34 cellular contexts compared by ENCODE assay signal in genomic region chr22:47232197-47232596, GRCh38.
"Had no signal": no experiment of that assay in that cellular context is flagged by ENCODE, and none has a peak within 500 bp of the region (broad histone marks: within the 10 kb centered on the region; RNA-seq: fewer than 3 reads in every experiment).

No MANE protein-coding gene starts in this region.

- H3K36me3 ChIP-seq: ascending aorta, cardiac muscle cell had no signal

- DNase-seq: activated B cell treated with CpG ODN at 0.5 μM for 24 hours; activated CD4-positive, alpha-beta memory T cell treated with anti-CD3 and anti-CD28 coated beads for 36 hours; activated CD4-positive, alpha-beta T cell treated with anti-CD3 and anti-CD28 coated beads for 4 hours; activated CD4-positive, alpha-beta T cell treated with anti-CD3 and anti-CD28 coated beads, Interleukin-2, amount 50 U/mL, for 1 hour; activated CD4-positive, alpha-beta T cell treated with anti-CD3 and anti-CD28 coated beads, Interleukin-2, amount 50 U/mL, for 4 hours; activated CD4-positive, CD25-positive, alpha-beta regulatory T cell treated with anti-CD3 and anti-CD28 coated beads, Interleukin-2, amount 50 U/mL, for 72 hours; activated CD8-positive, alpha-beta T cell treated with anti-CD3 and anti-CD28 coated beads for 36 hours; activated effector memory CD4-positive, alpha-beta T cell treated with Interleukin-2 at 50 U/mL for 16 hours; activated gamma-delta T cell; activated naive CD4-positive, alpha-beta T cell treated with anti-CD3 and anti-CD28 coated beads, Interleukin-2, amount 10 ng/mL, durations not matched to agents 7 days and 5 days; activated naive CD4-positive, alpha-beta T cell treated with Interleukin-2 at 50 U/mL for 16 hours; activated naive CD8-positive, alpha-beta T cell treated with anti-CD3 and anti-CD28 coated beads, Interleukin-2, amount 10 ng/mL, durations not matched to agents 7 days and 5 days; activated naive CD8-positive, alpha-beta T cell treated with anti-CD3 and anti-CD28 coated beads, Interleukin-2, amount 50 U/mL, for 24 hours; activated T-cell treated with anti-CD3 and anti-CD28 coated beads for 4 hours; activated T-cell treated with anti-CD3 and anti-CD28 coated beads, Interleukin-2, amount 50 U/mL, for 1 hour; activated T-cell treated with anti-CD3 and anti-CD28 coated beads, Interleukin-2, amount 50 U/mL, for 4 hours; amygdala; caudate nucleus; SW 1271; T-helper 1 cell; T-helper 2 cell; T-helper 9 cell had no signal

- H3K36me3 Mint-ChIP-seq: activated CD4-positive, alpha-beta memory T cell treated with anti-CD3 and anti-CD28 coated beads for 36 hours; activated naive CD4-positive, alpha-beta T cell treated with anti-CD3 and anti-CD28 coated beads, Interleukin-2, amount 10 ng/mL, durations not matched to agents 7 days and 5 days; activated naive CD4-positive, alpha-beta T cell treated with anti-CD3 and anti-CD28 coated beads, Interleukin-2, amount 50 U/mL, for 24 hours; brain had no signal

- H3K4me3 Mint-ChIP-seq: activated B cell treated with CpG ODN at 0.5 μM for 24 hours; activated CD4-positive, alpha-beta memory T cell treated with anti-CD3 and anti-CD28 coated beads for 36 hours; activated CD4-positive, alpha-beta T cell treated with anti-CD3 and anti-CD28 coated beads, Interleukin-2, amount 10 ng/mL, durations not matched to agents 24 days and 14 days; activated CD8-positive, alpha-beta T cell treated with anti-CD3 and anti-CD28 coated beads for 36 hours; activated naive CD4-positive, alpha-beta T cell treated with anti-CD3 and anti-CD28 coated beads, Interleukin-2, amount 10 ng/mL, durations not matched to agents 7 days and 5 days; activated naive CD4-positive, alpha-beta T cell treated with anti-CD3 and anti-CD28 coated beads, Interleukin-2, amount 50 U/mL, for 24 hours; activated naive CD8-positive, alpha-beta T cell; activated naive CD8-positive, alpha-beta T cell treated with anti-CD3 and anti-CD28 coated beads, Interleukin-2, amount 10 ng/mL, durations not matched to agents 7 days and 5 days; activated naive CD8-positive, alpha-beta T cell treated with anti-CD3 and anti-CD28 coated beads, Interleukin-2, amount 50 U/mL, for 24 hours; activated T-cell treated with anti-CD3 and anti-CD28 coated beads, Interleukin-2, amount 50 U/mL, for 4 hours; brain; T-helper 1 cell treated with Interleukin-12 subunit alpha and Interleukin-12 subunit beta and Interleukin-4 antibody, amounts not matched to agents 30 μg/mL and 1 μg/mL, for 36 hours; T-helper 2 cell treated with Interferon-gamma antibody and Interleukin-4, amounts not matched to agents 5 μg/mL and 100 μg/mL, for 36 hours had no signal

- H3K27ac Mint-ChIP-seq: activated B cell treated with CpG ODN at 0.5 μM for 24 hours; activated CD4-positive, alpha-beta memory T cell treated with anti-CD3 and anti-CD28 coated beads for 36 hours; activated CD4-positive, alpha-beta T cell treated with anti-CD3 and anti-CD28 coated beads, Interleukin-2, amount 10 ng/mL, durations not matched to agents 24 days and 14 days; activated CD8-positive, alpha-beta T cell treated with anti-CD3 and anti-CD28 coated beads for 36 hours; activated naive CD4-positive, alpha-beta T cell treated with anti-CD3 and anti-CD28 coated beads, Interleukin-2, amount 10 ng/mL, durations not matched to agents 7 days and 5 days; activated naive CD4-positive, alpha-beta T cell treated with anti-CD3 and anti-CD28 coated beads, Interleukin-2, amount 50 U/mL, for 24 hours; activated naive CD8-positive, alpha-beta T cell; activated naive CD8-positive, alpha-beta T cell treated with anti-CD3 and anti-CD28 coated beads, Interleukin-2, amount 10 ng/mL, durations not matched to agents 7 days and 5 days; activated naive CD8-positive, alpha-beta T cell treated with anti-CD3 and anti-CD28 coated beads, Interleukin-2, amount 50 U/mL, for 24 hours; activated T-helper 2 cell treated with anti-CD3 and anti-CD28 coated beads, Interferon-gamma antibody, Interleukin-2, Interleukin-4, amounts not matched to agents 10 μg/mL and 5 μg/mL and 100 μg/mL, durations not matched to agents 14 hours and 24 hours and 36 hours; brain; T-helper 1 cell treated with Interleukin-12 subunit alpha and Interleukin-12 subunit beta and Interleukin-4 antibody, amounts not matched to agents 30 μg/mL and 1 μg/mL, for 36 hours; T-helper 2 cell treated with Interferon-gamma antibody and Interleukin-4, amounts not matched to agents 5 μg/mL and 100 μg/mL, for 36 hours had no signal

- FAIRE-seq: bronchial epithelial cell, TTC549 had no signal

- ATAC-seq: activated CD8-positive, alpha-beta T cell treated with anti-CD3 and anti-CD28 coated beads for 36 hours; activated naive CD8-positive, alpha-beta T cell treated with anti-CD3 and anti-CD28 coated beads, Interleukin-2, amount 50 U/mL, for 24 hours; activated T-cell treated with anti-CD3 and anti-CD28 coated beads, Interleukin-2, amount 50 U/mL, for 4 hours had no signal

- H3K4me1 Mint-ChIP-seq: activated B cell treated with CpG ODN at 0.5 μM for 24 hours; activated CD4-positive, alpha-beta T cell treated with anti-CD3 and anti-CD28 coated beads, Interleukin-2, amount 10 ng/mL, durations not matched to agents 24 days and 14 days; activated naive CD4-positive, alpha-beta T cell treated with anti-CD3 and anti-CD28 coated beads, Interleukin-2, amount 10 ng/mL, durations not matched to agents 7 days and 5 days; activated naive CD4-positive, alpha-beta T cell treated with anti-CD3 and anti-CD28 coated beads, Interleukin-2, amount 50 U/mL, for 24 hours; activated naive CD8-positive, alpha-beta T cell treated with anti-CD3 and anti-CD28 coated beads, Interleukin-2, amount 10 ng/mL, durations not matched to agents 7 days and 5 days; activated naive CD8-positive, alpha-beta T cell treated with anti-CD3 and anti-CD28 coated beads, Interleukin-2, amount 50 U/mL, for 24 hours; brain had no signal

- H3K27ac ChIP-seq: ascending aorta, cardiac muscle cell, VCaP had no signal

- H3K9me3 Mint-ChIP-seq: activated naive CD4-positive, alpha-beta T cell treated with anti-CD3 and anti-CD28 coated beads, Interleukin-2, amount 50 U/mL, for 24 hours had no signal

- H3K4me3 ChIP-seq: ascending aorta, cardiac muscle cell had no signal

- H3K27me3 ChIP-seq: ascending aorta, cardiac muscle cell had no signal

- H3K27me3 Mint-ChIP-seq: activated B cell treated with CpG ODN at 0.5 μM for 24 hours; activated CD4-positive, alpha-beta T cell treated with anti-CD3 and anti-CD28 coated beads, Interleukin-2, amount 10 ng/mL, durations not matched to agents 24 days and 14 days; activated naive CD4-positive, alpha-beta T cell treated with anti-CD3 and anti-CD28 coated beads, Interleukin-2, amount 10 ng/mL, durations not matched to agents 7 days and 5 days; activated naive CD4-positive, alpha-beta T cell treated with anti-CD3 and anti-CD28 coated beads, Interleukin-2, amount 50 U/mL, for 24 hours had no signal

- H3K4me1 ChIP-seq: ascending aorta had no signal
